In the genomic region with DNA sequence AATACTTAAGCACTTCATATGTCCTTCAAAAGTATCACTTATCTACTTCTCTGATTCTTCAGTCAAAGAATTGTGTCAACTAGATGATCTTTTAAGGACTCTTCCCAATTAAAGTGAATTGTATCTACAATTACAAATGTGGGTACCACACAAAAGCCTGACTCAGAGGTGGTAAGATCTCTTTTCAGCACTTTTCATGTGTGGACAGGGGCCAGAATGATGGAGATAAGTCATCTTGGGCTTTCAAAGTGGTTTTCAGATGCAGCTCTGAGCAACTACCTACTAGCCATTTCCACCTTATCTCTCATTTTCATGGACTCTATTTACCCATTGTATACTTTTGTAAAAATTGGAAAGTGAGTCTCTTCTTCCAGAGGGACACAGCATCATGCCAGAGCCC, we compare ENCODE assay signal across 19 cellular contexts. TPM values are rescaled to one million over a fixed set of nuclear protein-coding genes. Genes with fewer than 3 reads are reported as not detected.
DNase-seq lines count a peak whose midpoint lies in the region; ATAC-seq and TF ChIP-seq lines count a peak whose summit lies in the region.
"Had no signal": no experiment of that assay in that cellular context is flagged by ENCODE, and none has a peak within 500 bp of the region (broad histone marks: within the 10 kb centered on the region; RNA-seq: fewer than 3 reads in every experiment).

No MANE protein-coding gene starts in this region.

- H3K27ac ChIP-seq in HCT116 (ENCODE audit: low read depth, low read length) (no peak overlapping the region), foreskin keratinocyte (no peak overlapping the region)

- no TSS peak for BruUV-seq in HCT116 (replicated peaks; lab: Mats Ljungman, UMichigan)

- H3K27ac Mint-ChIP-seq in activated CD4-positive, alpha-beta T cell treated with anti-CD3 and anti-CD28 coated beads for 36 hours, result no peak overlapping the region
- H3K27ac Mint-ChIP-seq: B cell, HFFc6 had no signal

- no peaks in the 10 kb centered on the region for H3K9me3 Mint-ChIP-seq in activated CD4-positive, alpha-beta T cell treated with anti-CD3 and anti-CD28 coated beads for 36 hours (ENCODE audit: low read depth)
- H3K9me3 Mint-ChIP-seq: HFFc6 had no signal

- no peak overlapping the region for H3K4me3 ChIP-seq in HCT116 (replicated peaks in 1 of 2; ENCODE audit: low read depth in 1 of 2, low read length in 2 of 2)
- H3K4me3 ChIP-seq: SJCRH30 had no signal

- TF ChIP-seq CTCF in HCT116 (IDR thresholded peaks at IDR 0.05 in 2 of 3, conservative IDR thresholded peaks at IDR 0.05 in 1 of 3; ENCODE audit: borderline replicate concordance in 1 of 3, insufficient read depth in 1 of 3, low read depth in 2 of 3, low read length in 2 of 3) (no peak), foreskin keratinocyte (conservative IDR thresholded peaks at IDR 0.05) (no peak)

- H3K36me3 ChIP-seq in HCT116 (ENCODE audit: control insufficient read depth in 1 of 2, insufficient read depth in 2 of 2, low read length in 2 of 2), result peaks cover 4 to 7% of the 10 kb centered on the region in 2 experiments; a peak in 3 of 4 replicates

- intact Hi-C loops in activated CD4-positive, alpha-beta T cell treated with anti-CD3 and anti-CD28 coated beads for 36 hours (cut with DNase I, micrococcal nuclease), result no loop called here
- intact Hi-C loops in HCT116 (cut with micrococcal nuclease), result no loop called here

- no peak overlapping the region for H3K4me3 Mint-ChIP-seq in activated CD4-positive, alpha-beta T cell treated with anti-CD3 and anti-CD28 coated beads for 36 hours
- H3K4me3 Mint-ChIP-seq: B cell, HFFc6 had no signal

- no peaks in the 10 kb centered on the region for H3K9me3 ChIP-seq in HCT116 (ENCODE audit: control insufficient read depth in 1 of 2, insufficient read depth in 1 of 2, low read depth in 1 of 2, low read length in 2 of 2)
- H3K9me3 ChIP-seq: SJCRH30 had no signal

- CTCF ChIA-PET in activated CD4-positive, alpha-beta T cell treated with anti-CD3 and anti-CD28 coated beads for 36 hours (lab: Charles Lee), result interaction anchor here (1.0 kb wide), 2 partner anchors 10 to 387 kb away, joined by 3 read pairs; no protein-coding TSS in a partner anchor
- CTCF ChIA-PET in HCT116 (lab: Charles Lee), result no interaction called here

- no peak overlapping the region for H2AFZ ChIP-seq in HCT116 (ENCODE audit: low read depth, low read length, poor library complexity, severe bottlenecking)

- H3K4me1 Mint-ChIP-seq in activated CD4-positive, alpha-beta T cell treated with anti-CD3 and anti-CD28 coated beads for 36 hours, result no peaks in the 10 kb centered on the region
- H3K4me1 Mint-ChIP-seq: B cell had no signal

- RAD21 ChIA-PET in HCT116 (lab: Charles Lee; ENCODE audit: low non-redundant PET in 1 of 2, low total read pairs in 2 of 2, uncharacterized antibody in 2 of 2, unreplicated experiment in 2 of 2), result no interaction called here

- no peak overlapping the region for H3K4me2 ChIP-seq in HCT116 (ENCODE audit: low read length)

- peaks cover 18% of the 10 kb centered on the region for H3K36me3 Mint-ChIP-seq in activated CD4-positive, alpha-beta T cell treated with anti-CD3 and anti-CD28 coated beads for 36 hours (ENCODE audit: low read depth)

- POLR2A ChIA-PET in activated CD4-positive, alpha-beta T cell treated with anti-CD3 and anti-CD28 coated beads for 36 hours (lab: Charles Lee), result no interaction called here
- POLR2A ChIA-PET in HCT116 (lab: Charles Lee), result no interaction called here

- H3K4me1 ChIP-seq in HCT116 (ENCODE audit: control insufficient read depth in 1 of 2, insufficient read depth in 2 of 2, low read length in 2 of 2) (no peaks in the 10 kb centered on the region), foreskin keratinocyte (no peaks in the 10 kb centered on the region)

- no peaks in the 10 kb centered on the region for H4K20me1 ChIP-seq in HCT116 (ENCODE audit: insufficient read depth)

- no peaks in the 10 kb centered on the region for H3K9me2 ChIP-seq in HCT116 (ENCODE audit: insufficient read depth)

- H3K27me3 ChIP-seq in HCT116 (ENCODE audit: insufficient read depth, low read length) (no peaks in the 10 kb centered on the region), foreskin keratinocyte (no peaks in the 10 kb centered on the region)
- H3K27me3 ChIP-seq: SJCRH30 had no signal

- ATAC-seq in activated CD4-positive, alpha-beta T cell treated with anti-CD3 and anti-CD28 coated beads for 36 hours, result peak; percentile 36
- ATAC-seq in HCT116, result no peak
- ATAC-seq in foreskin keratinocyte, result peak; percentile 33
- ATAC-seq in GM18867 (IDR thresholded peaks at IDR 0.05; ENCODE audit: unreplicated experiment), result no peak

- TF ChIP-seq RAD21 in HCT116 (IDR thresholded peaks at IDR 0.05; ENCODE audit: low read depth), result no peak

- no peak for TF ChIP-seq POLR2A in HCT116 (IDR thresholded peaks at IDR 0.05; ENCODE audit: borderline replicate concordance, extremely low read depth, insufficient read depth, insufficient read length)

- H3K9ac ChIP-seq in HCT116 (ENCODE audit: low read length), result no peak overlapping the region

- H3K79me2 ChIP-seq in HCT116 (ENCODE audit: insufficient read depth, low read length), result no peaks in the 10 kb centered on the region

- H3K27me3 Mint-ChIP-seq in activated CD4-positive, alpha-beta T cell treated with anti-CD3 and anti-CD28 coated beads for 36 hours, result peaks cover 8% of the 10 kb centered on the region

- no peak for DNase-seq in activated CD4-positive, alpha-beta T cell treated with anti-CD3 and anti-CD28 coated beads for 36 hours
- no peak for DNase-seq in activated CD4-positive, alpha-beta T cell treated with anti-CD3 and anti-CD28 coated beads, Interleukin-2, amount 50 U/mL, for 48 hours
- DNase-seq in HCT116 (ENCODE audit: low read depth, low spot score), result no peak
- peak; percentile 3 for DNase-seq in amniotic epithelial cell (ENCODE audit: low read depth)
- no peak for DNase-seq in foreskin keratinocyte
- DNase-seq in 8988T, result no peak
- DNase-seq in activated CD4-positive, CD25-positive, alpha-beta regulatory T cell treated with anti-CD3 and anti-CD28 coated beads, Interleukin-2, amount 50 U/mL, for 72 hours, result no peak
- DNase-seq: EL, GF-D8, HFFc6, NCI-H1092, NCI-H1436, NCI-H187 treated with DMSO at 0.1 percent for 48 hours, NCI-H345, NCI-H524 treated with DMSO at 0.1 percent for 48 hours, NCI-H82 had no signal

TF ChIP-seq in HCT116, 20 proteins besides CTCF, POLR2A, EP300 and RAD21:
- TF ChIP-seq, protein P1, sequence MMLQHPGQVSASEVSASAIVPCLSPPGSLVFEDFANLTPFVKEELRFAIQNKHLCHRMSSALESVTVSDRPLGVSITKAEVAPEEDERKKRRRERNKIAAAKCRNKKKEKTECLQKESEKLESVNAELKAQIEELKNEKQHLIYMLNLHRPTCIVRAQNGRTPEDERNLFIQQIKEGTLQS (IDR thresholded peaks at IDR 0.05), result no peak
- TF ChIP-seq EZH2phosphoT487 (IDR thresholded peaks at IDR 0.05; ENCODE audit: borderline replicate concordance), result no peak
- TF ChIP-seq, protein P2, sequence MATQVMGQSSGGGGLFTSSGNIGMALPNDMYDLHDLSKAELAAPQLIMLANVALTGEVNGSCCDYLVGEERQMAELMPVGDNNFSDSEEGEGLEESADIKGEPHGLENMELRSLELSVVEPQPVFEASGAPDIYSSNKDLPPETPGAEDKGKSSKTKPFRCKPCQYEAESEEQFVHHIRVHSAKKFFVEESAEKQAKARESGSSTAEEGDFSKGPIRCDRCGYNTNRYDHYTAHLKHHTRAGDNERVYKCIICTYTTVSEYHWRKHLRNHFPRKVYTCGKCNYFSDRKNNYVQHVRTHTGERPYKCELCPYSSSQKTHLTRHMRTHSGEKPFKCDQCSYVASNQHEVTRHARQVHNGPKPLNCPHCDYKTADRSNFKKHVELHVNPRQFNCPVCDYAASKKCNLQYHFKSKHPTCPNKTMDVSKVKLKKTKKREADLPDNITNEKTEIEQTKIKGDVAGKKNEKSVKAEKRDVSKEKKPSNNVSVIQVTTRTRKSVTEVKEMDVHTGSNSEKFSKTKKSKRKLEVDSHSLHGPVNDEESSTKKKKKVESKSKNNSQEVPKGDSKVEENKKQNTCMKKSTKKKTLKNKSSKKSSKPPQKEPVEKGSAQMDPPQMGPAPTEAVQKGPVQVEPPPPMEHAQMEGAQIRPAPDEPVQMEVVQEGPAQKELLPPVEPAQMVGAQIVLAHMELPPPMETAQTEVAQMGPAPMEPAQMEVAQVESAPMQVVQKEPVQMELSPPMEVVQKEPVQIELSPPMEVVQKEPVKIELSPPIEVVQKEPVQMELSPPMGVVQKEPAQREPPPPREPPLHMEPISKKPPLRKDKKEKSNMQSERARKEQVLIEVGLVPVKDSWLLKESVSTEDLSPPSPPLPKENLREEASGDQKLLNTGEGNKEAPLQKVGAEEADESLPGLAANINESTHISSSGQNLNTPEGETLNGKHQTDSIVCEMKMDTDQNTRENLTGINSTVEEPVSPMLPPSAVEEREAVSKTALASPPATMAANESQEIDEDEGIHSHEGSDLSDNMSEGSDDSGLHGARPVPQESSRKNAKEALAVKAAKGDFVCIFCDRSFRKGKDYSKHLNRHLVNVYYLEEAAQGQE (IDR thresholded peaks at IDR 0.05; ENCODE audit: low read depth), result peak; percentile 31; the same call in 1 of the 2 replicates

RNA-seq across cellular contexts. Expression of a gene that starts 8.4 kb away (rescaled TPM):
- total RNA-seq in activated CD4-positive, alpha-beta T cell treated with anti-CD3 and anti-CD28 coated beads for 36 hours, result 100 to 1,000 TPM; 438 to 701 TPM
- total RNA-seq in HCT116 (2021; ENCODE audit: unreplicated experiment) (550 TPM), foreskin keratinocyte (456 and 468 TPM in 2 replicates)
- 574 and 752 TPM in 2 replicates for polyA plus RNA-seq in HCT116 (2012)
- polyA plus RNA-seq in foreskin keratinocyte, result 699 and 714 TPM in 2 replicates

Comparison
In these comparisons a context has a peak if more than half of its experiments do, and no peak if none do; other contexts are left out.
1. ATAC-seq: peak in activated CD4-positive, alpha-beta T cell treated with anti-CD3 and anti-CD28 coated beads for 36 hours (single experiment) and foreskin keratinocyte (single experiment); none in HCT116 (single experiment) and GM18867 (single experiment).